Comparison of ENCODE assay signal across 30 cellular contexts in the genomic region with DNA sequence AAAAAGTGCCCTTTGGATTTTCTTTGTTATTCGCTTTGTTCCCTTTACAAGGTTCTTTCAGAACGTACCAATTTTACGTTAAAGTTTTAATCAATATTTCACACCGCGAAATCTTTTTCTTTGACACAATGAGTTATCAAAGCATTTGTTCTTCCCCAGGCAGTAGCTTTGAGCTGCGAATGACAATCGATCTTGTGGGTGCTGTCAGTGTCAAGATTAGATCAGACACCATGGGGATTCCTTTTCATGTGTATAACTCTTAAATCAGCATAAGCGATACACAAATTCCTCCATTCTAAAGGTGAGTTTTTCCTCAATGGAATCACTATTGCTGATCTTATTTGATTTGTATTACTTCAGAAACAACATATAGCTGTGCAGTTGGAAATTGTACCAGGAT.
"Had no signal": no experiment of that assay in that cellular context is flagged by ENCODE, and none has a peak within 500 bp of the region (broad histone marks: within the 10 kb centered on the region; RNA-seq: fewer than 3 reads in every experiment).

No MANE protein-coding gene starts in this region.

- H3K4me1 ChIP-seq: adrenal gland, Peyer's patch, SJCRH30 had no signal

- H3K9ac ChIP-seq: SK-N-SH had no signal

- H3K9me3 ChIP-seq: MG63, Peyer's patch, SJCRH30, SK-N-SH had no signal

- H3K4me3 ChIP-seq: adrenal gland, MG63, Peyer's patch, SJCRH30 had no signal

- H3K27me3 ChIP-seq: adrenal gland, MG63, Peyer's patch, SJCRH30 had no signal

- ATAC-seq: activated CD4-positive, alpha-beta T cell treated with anti-CD3 and anti-CD28 coated beads for 36 hours; activated T-helper 17 cell treated with anti-CD3 and anti-CD28 coated beads, Interleukin-2, amount 50 U/mL, for 72 hours had no signal

- DNase-seq: activated CD4-positive, alpha-beta memory T cell treated with anti-CD3 and anti-CD28 coated beads, Interleukin-2, amount 10 ng/mL, durations not matched to agents 7 days and 5 days; activated CD4-positive, alpha-beta T cell treated with anti-CD3 and anti-CD28 coated beads for 36 hours; activated CD4-positive, alpha-beta T cell treated with anti-CD3 and anti-CD28 coated beads, Interleukin-2, amount 50 U/mL, for 1 hour; activated gamma-delta T cell; activated naive CD4-positive, alpha-beta T cell treated with anti-CD3 and anti-CD28 coated beads, Interleukin-2, amount 10 ng/mL, durations not matched to agents 7 days and 5 days; activated naive CD8-positive, alpha-beta T cell treated with anti-CD3 and anti-CD28 coated beads, Interleukin-2, amount 10 ng/mL, durations not matched to agents 7 days and 5 days; activated T-cell treated with anti-CD3 and anti-CD28 coated beads for 4 hours; activated T-cell treated with anti-CD3 and anti-CD28 coated beads, Interleukin-2, amount 50 U/mL, for 48 hours; adrenal gland; anterior cingulate cortex; MG63; MV-4-11; NCI-H1092 treated with DMSO at 0.1 percent for 48 hours; NCI-H1417 treated with DMSO at 0.1 percent for 48 hours; NCI-H1694; NCI-H2029; NCI-H2107; NCI-H2171 treated with DMSO at 0.1 percent for 48 hours; NCI-H345; NCI-H510A; NCI-H526 treated with DMSO at 0.1 percent for 48 hours; NCI-H82; Peyer's patch; Right ventricle myocardium superior; SJCRH30; SK-N-SH; T-helper 1 cell had no signal

- H3K36me3 ChIP-seq: adrenal gland, MG63, Peyer's patch, SJCRH30 had no signal

- H3K4me2 ChIP-seq: SK-N-SH had no signal

- H3K27ac ChIP-seq: adrenal gland, Peyer's patch, RWPE1, SJCRH30, VCaP had no signal

- H3K9me2 ChIP-seq: SK-N-SH had no signal
